Comparison of ENCODE assay signal across 21 cellular contexts in genomic region chr11:14101388-14101787, GRCh38.
DNase-seq lines count a peak whose midpoint lies in the region; ATAC-seq and TF ChIP-seq lines count a peak whose summit lies in the region.
"Had no signal": no experiment of that assay in that cellular context is flagged by ENCODE, and none has a peak within 500 bp of the region (broad histone marks: within the 10 kb centered on the region; RNA-seq: fewer than 3 reads in every experiment).

No MANE protein-coding gene starts in this region.

- no TSS peak for BruUV-seq in PC-3 (replicated peaks; lab: Mats Ljungman, UMichigan)

- no peaks in the 10 kb centered on the region for H3K79me2 ChIP-seq in PC-3 (ENCODE audit: low read length)

- no peak overlapping the region for H3K4me3 ChIP-seq in PC-3 (ENCODE audit: low read length)
- H3K4me3 ChIP-seq: GM23338, HAP-1, K562 had no signal

- H3K4me1 Mint-ChIP-seq in activated T-cell treated with anti-CD3 and anti-CD28 coated beads, Interleukin-2, amount 50 U/mL, for 72 hours (ENCODE audit: low read depth) = peaks cover 24% of the 10 kb centered on the region
- peaks cover 28% of the 10 kb centered on the region for H3K4me1 Mint-ChIP-seq in activated naive CD8-positive, alpha-beta T cell treated with anti-CD3 and anti-CD28 coated beads, Interleukin-2, amount 50 U/mL, for 24 hours
- H3K4me1 Mint-ChIP-seq in stimulated activated naive CD8-positive, alpha-beta T cell treated with anti-CD3 and anti-CD28 coated beads, Interleukin-15, Interleukin-2, amounts not matched to agents 100 ng/mL and 50 ng/mL, for 24 hours (ENCODE audit: low read depth) = peaks cover 37% of the 10 kb centered on the region
- H3K4me1 Mint-ChIP-seq: CD14-positive monocyte had no signal

- H3K4me1 ChIP-seq in PC-3 (ENCODE audit: insufficient read depth, low read length) = peaks cover 4% of the 10 kb centered on the region; the same call in 1 of the 2 replicates
- H3K4me1 ChIP-seq: HAP-1 had no signal

- TF ChIP-seq CTCF in PC-3 (conservative IDR thresholded peaks at IDR 0.05; ENCODE audit: low read depth, low read length) = no peak

- H3K36me3 Mint-ChIP-seq in activated T-cell treated with anti-CD3 and anti-CD28 coated beads, Interleukin-2, amount 50 U/mL, for 72 hours (ENCODE audit: insufficient read depth in 2 of 2) = no peaks in the 10 kb centered on the region
- no peaks in the 10 kb centered on the region for H3K36me3 Mint-ChIP-seq in activated naive CD8-positive, alpha-beta T cell treated with anti-CD3 and anti-CD28 coated beads, Interleukin-2, amount 50 U/mL, for 24 hours (ENCODE audit: low read depth)
- no peaks in the 10 kb centered on the region for H3K36me3 Mint-ChIP-seq in stimulated activated naive CD8-positive, alpha-beta T cell treated with anti-CD3 and anti-CD28 coated beads, Interleukin-15, Interleukin-2, amounts not matched to agents 100 ng/mL and 50 ng/mL, for 24 hours (ENCODE audit: low read depth)
- H3K36me3 Mint-ChIP-seq: CD14-positive monocyte had no signal

- no peak overlapping the region for H3K9ac ChIP-seq in PC-3 (ENCODE audit: low read length)

- no peak overlapping the region for H2AFZ ChIP-seq in PC-3 (ENCODE audit: low read length)
- H2AFZ ChIP-seq: GM23338 had no signal

- no peak for DNase-seq in activated T-cell treated with anti-CD3 and anti-CD28 coated beads, Interleukin-2, amount 50 U/mL, for 72 hours
- DNase-seq in activated T-cell treated with anti-CD3 and anti-CD28 coated beads for 4 hours (no peak), PC-3 (no peak), sciatic nerve (ENCODE audit: low spot score) (no peak), RPMI8226 (no peak)
- DNase-seq in activated naive CD8-positive, alpha-beta T cell treated with anti-CD3 and anti-CD28 coated beads, Interleukin-2, amount 50 U/mL, for 24 hours = no peak
- DNase-seq: DMS53; GDM1; MM.1S; NCI-H1048; NCI-H1417 treated with DMSO at 0.1 percent for 48 hours; NCI-H187; NCI-H69; NK-92 treated with Interleukin-12 subunit alpha and Interleukin-12 subunit beta, amount 100 ng/mL, for 24 hours had no signal

- peak; percentile 44 to 57 for ATAC-seq in activated T-cell treated with anti-CD3 and anti-CD28 coated beads, Interleukin-2, amount 50 U/mL, for 72 hours (replicated peaks in 1 of 2)
- ATAC-seq in PC-3 (peak; percentile 29; the same call in 1 of the 2 replicates), sciatic nerve (no peak)
- ATAC-seq in activated naive CD8-positive, alpha-beta T cell treated with anti-CD3 and anti-CD28 coated beads, Interleukin-2, amount 50 U/mL, for 24 hours = no peak
- ATAC-seq: GM23338, HepG2, K562, Panc1 had no signal

- peak overlapping the region; percentile 56 for H3K27ac Mint-ChIP-seq in activated T-cell treated with anti-CD3 and anti-CD28 coated beads, Interleukin-2, amount 50 U/mL, for 72 hours
- peak overlapping the region; percentile 54 for H3K27ac Mint-ChIP-seq in activated naive CD8-positive, alpha-beta T cell treated with anti-CD3 and anti-CD28 coated beads, Interleukin-2, amount 50 U/mL, for 24 hours
- peak overlapping the region; percentile 66 for H3K27ac Mint-ChIP-seq in stimulated activated naive CD8-positive, alpha-beta T cell treated with anti-CD3 and anti-CD28 coated beads, Interleukin-15, Interleukin-2, amounts not matched to agents 100 ng/mL and 50 ng/mL, for 24 hours
- H3K27ac Mint-ChIP-seq: GM23338 had no signal

- H4K20me1 ChIP-seq in PC-3 (ENCODE audit: low read length) = no peaks in the 10 kb centered on the region

- 0 out of 2 replicates have a peak, but pooled peaks cover 3% of the 10 kb centered on the region for H3K27me3 ChIP-seq in PC-3 (ENCODE audit: low read length)

- CTCF ChIA-PET in PC-3 (lab: Charles Lee) = no interaction called here

- H3K9me3 Mint-ChIP-seq in activated T-cell treated with anti-CD3 and anti-CD28 coated beads, Interleukin-2, amount 50 U/mL, for 72 hours = peaks cover 0 to 1% of the 10 kb centered on the region in 2 donors
- H3K9me3 Mint-ChIP-seq in activated naive CD8-positive, alpha-beta T cell treated with anti-CD3 and anti-CD28 coated beads, Interleukin-2, amount 50 U/mL, for 24 hours = no peaks in the 10 kb centered on the region
- H3K9me3 Mint-ChIP-seq in stimulated activated naive CD8-positive, alpha-beta T cell treated with anti-CD3 and anti-CD28 coated beads, Interleukin-15, Interleukin-2, amounts not matched to agents 100 ng/mL and 50 ng/mL, for 24 hours = no peaks in the 10 kb centered on the region
- H3K9me3 Mint-ChIP-seq: CD14-positive monocyte, GM23338 had no signal

- no peaks in the 10 kb centered on the region for H3K36me3 ChIP-seq in PC-3 (ENCODE audit: low read depth, low read length)
- H3K36me3 ChIP-seq: HAP-1 had no signal

- POLR2A ChIA-PET in PC-3 (lab: Charles Lee; ENCODE audit: unreplicated experiment) = no interaction called here

- intact Hi-C loops in PC-3 (cut with micrococcal nuclease) = no loop called here
- intact Hi-C loops in sciatic nerve (cut with DNase I) = no loop called here

- no peak overlapping the region for H3K27ac ChIP-seq in PC-3 (ENCODE audit: low read length)

- H3K9me2 ChIP-seq in PC-3 (replicated peaks; ENCODE audit: low read length) = no peaks in the 10 kb centered on the region

- H3K4me2 ChIP-seq in PC-3 (ENCODE audit: low read length) = no peak overlapping the region
- H3K4me2 ChIP-seq: GM23338 had no signal

- H3K4me3 Mint-ChIP-seq in activated T-cell treated with anti-CD3 and anti-CD28 coated beads, Interleukin-2, amount 50 U/mL, for 72 hours = peak overlapping the region in 1 of 2 donors; percentile 23
- H3K4me3 Mint-ChIP-seq in activated naive CD8-positive, alpha-beta T cell treated with anti-CD3 and anti-CD28 coated beads, Interleukin-2, amount 50 U/mL, for 24 hours = no peak overlapping the region
- H3K4me3 Mint-ChIP-seq in stimulated activated naive CD8-positive, alpha-beta T cell treated with anti-CD3 and anti-CD28 coated beads, Interleukin-15, Interleukin-2, amounts not matched to agents 100 ng/mL and 50 ng/mL, for 24 hours = no peak overlapping the region
- H3K4me3 Mint-ChIP-seq: CD14-positive monocyte, GM23338 had no signal

- no peaks in the 10 kb centered on the region for H3F3A ChIP-seq in PC-3 (ENCODE audit: low read length, unreplicated experiment)

- no peaks in the 10 kb centered on the region for H3K9me3 ChIP-seq in PC-3 (ENCODE audit: low read length)
- H3K9me3 ChIP-seq: HAP-1 had no signal

- no peaks in the 10 kb centered on the region for H3K27me3 Mint-ChIP-seq in activated T-cell treated with anti-CD3 and anti-CD28 coated beads, Interleukin-2, amount 50 U/mL, for 72 hours (ENCODE audit: low read depth)
- H3K27me3 Mint-ChIP-seq in activated naive CD8-positive, alpha-beta T cell treated with anti-CD3 and anti-CD28 coated beads, Interleukin-2, amount 50 U/mL, for 24 hours = no peaks in the 10 kb centered on the region
- H3K27me3 Mint-ChIP-seq in stimulated activated naive CD8-positive, alpha-beta T cell treated with anti-CD3 and anti-CD28 coated beads, Interleukin-15, Interleukin-2, amounts not matched to agents 100 ng/mL and 50 ng/mL, for 24 hours = no peaks in the 10 kb centered on the region

Comparison
In these comparisons a context has a peak if more than half of its experiments do, and no peak if none do; other contexts are left out.
1. ATAC-seq: peak in activated T-cell treated with anti-CD3 and anti-CD28 coated beads, Interleukin-2, amount 50 U/mL, for 72 hours (2 of 2) and PC-3 (single experiment); none in activated naive CD8-positive, alpha-beta T cell treated with anti-CD3 and anti-CD28 coated beads, Interleukin-2, amount 50 U/mL, for 24 hours (single experiment) and sciatic nerve (single experiment).
2. Peak in every context shown above with its lines, with median percentiles within 50 percentile points of each other: H3K27ac Mint-ChIP-seq.